8 cellular contexts compared by ENCODE assay signal in genomic region chr2:60548844-60549243, GRCh38. TPM values are rescaled to one million over a fixed set of nuclear protein-coding genes. Genes with fewer than 3 reads are reported as not detected.
DNase-seq lines count a peak whose midpoint lies in the region; FAIRE-seq and TF ChIP-seq lines count a peak whose summit lies in the region.

No MANE protein-coding gene starts in this region.

- TF ChIP-seq EP300 in stomach (IDR thresholded peaks at IDR 0.05) = no peak

- no peak for TF ChIP-seq CTCF in stomach (IDR thresholded peaks at IDR 0.05)

- H3K27ac Mint-ChIP-seq in activated CD4-positive, alpha-beta T cell treated with anti-CD3 and anti-CD28 coated beads, Interleukin-2, amount 10 ng/mL, durations not matched to agents 24 days and 14 days = no peak overlapping the region
- H3K27ac Mint-ChIP-seq in activated CD4-positive, alpha-beta memory T cell treated with anti-CD3 and anti-CD28 coated beads, Interleukin-2, amount 10 ng/mL, durations not matched to agents 7 days and 5 days = no peak overlapping the region

- no peaks in the 10 kb centered on the region for H3K27me3 ChIP-seq in iPS-15b (ENCODE audit: control insufficient read depth, insufficient read depth, low read length)
- peaks cover 6 to 75% (median 46%) of the 10 kb centered on the region in 3 donors for H3K27me3 ChIP-seq in stomach

- H3K27me3 Mint-ChIP-seq in activated CD4-positive, alpha-beta T cell treated with anti-CD3 and anti-CD28 coated beads, Interleukin-2, amount 10 ng/mL, durations not matched to agents 24 days and 14 days = peaks cover 72% of the 10 kb centered on the region
- peaks cover 79% of the 10 kb centered on the region for H3K27me3 Mint-ChIP-seq in activated CD4-positive, alpha-beta memory T cell treated with anti-CD3 and anti-CD28 coated beads, Interleukin-2, amount 10 ng/mL, durations not matched to agents 7 days and 5 days

- intact Hi-C loops in activated CD4-positive, alpha-beta T cell treated with anti-CD3 and anti-CD28 coated beads, Interleukin-2, amount 10 ng/mL, durations not matched to agents 24 days and 14 days (cut with micrococcal nuclease) = loop anchor here (1.0 kb wide), 1 partner anchor 8 kb away; no protein-coding TSS in a partner anchor
- intact Hi-C loops in stomach (cut with DNase I; ENCODE audit: low total_unique reads) = no loop called here

- H3K36me3 ChIP-seq in iPS-15b (ENCODE audit: control insufficient read depth, insufficient read depth, low read length) (peaks cover 13% of the 10 kb centered on the region), stomach (no peaks in the 10 kb centered on the region)

- FAIRE-seq in HTR-8/SVneo (lab: Jason Lieb, UNC) = no peak

- H3K4me3 ChIP-seq in iPS-15b (ENCODE audit: low read depth, low read length) (peak overlapping the region; percentile 88), stomach (peak overlapping the region; percentile 65 to 90 (median 82))

- no peak for TF ChIP-seq POLR2A in stomach (IDR thresholded peaks at IDR 0.05)

- H3K9me3 ChIP-seq in iPS-15b (ENCODE audit: control insufficient read depth, insufficient read depth, low read length) (no peaks in the 10 kb centered on the region), stomach (no peaks in the 10 kb centered on the region)

- H3K27ac ChIP-seq in stomach = peak overlapping the region in 4 of 5 donors; percentile 75 to 88 (median 84)

- no peaks in the 10 kb centered on the region for H3K9me3 Mint-ChIP-seq in activated CD4-positive, alpha-beta T cell treated with anti-CD3 and anti-CD28 coated beads, Interleukin-2, amount 10 ng/mL, durations not matched to agents 24 days and 14 days
- no peaks in the 10 kb centered on the region for H3K9me3 Mint-ChIP-seq in activated CD4-positive, alpha-beta memory T cell treated with anti-CD3 and anti-CD28 coated beads, Interleukin-2, amount 10 ng/mL, durations not matched to agents 7 days and 5 days

- H3K4me3 Mint-ChIP-seq in activated CD4-positive, alpha-beta T cell treated with anti-CD3 and anti-CD28 coated beads, Interleukin-2, amount 10 ng/mL, durations not matched to agents 24 days and 14 days = peak overlapping the region; percentile 68
- peak overlapping the region; percentile 21 for H3K4me3 Mint-ChIP-seq in activated CD4-positive, alpha-beta memory T cell treated with anti-CD3 and anti-CD28 coated beads, Interleukin-2, amount 10 ng/mL, durations not matched to agents 7 days and 5 days

- no peak for DNase-seq in activated CD4-positive, alpha-beta T cell treated with anti-CD3 and anti-CD28 coated beads, Interleukin-2, amount 10 ng/mL, durations not matched to agents 24 days and 14 days
- no peak for DNase-seq in activated CD4-positive, alpha-beta T cell treated with anti-CD3 and anti-CD28 coated beads for 1 hour
- no peak for DNase-seq in activated CD4-positive, alpha-beta memory T cell treated with anti-CD3 and anti-CD28 coated beads, Interleukin-2, amount 10 ng/mL, durations not matched to agents 7 days and 5 days
- DNase-seq in stomach (no peak), HTR-8/SVneo (ENCODE audit: insufficient read length, low spot score) (no peak), germinal center (ENCODE audit: low spot score) (no peak), HuH-7 (ENCODE audit: low spot score) (no peak)

- CTCF ChIA-PET in activated CD4-positive, alpha-beta memory T cell treated with anti-CD3 and anti-CD28 coated beads, Interleukin-2, amount 10 ng/mL, durations not matched to agents 7 days and 5 days (lab: Charles Lee) = no interaction called here

- peaks cover 2% of the 10 kb centered on the region for H3K36me3 Mint-ChIP-seq in activated CD4-positive, alpha-beta T cell treated with anti-CD3 and anti-CD28 coated beads, Interleukin-2, amount 10 ng/mL, durations not matched to agents 24 days and 14 days (ENCODE audit: low read depth)
- peaks cover 2% of the 10 kb centered on the region for H3K36me3 Mint-ChIP-seq in activated CD4-positive, alpha-beta memory T cell treated with anti-CD3 and anti-CD28 coated beads, Interleukin-2, amount 10 ng/mL, durations not matched to agents 7 days and 5 days (ENCODE audit: low read depth)

- peaks cover 16% of the 10 kb centered on the region for H3K4me1 Mint-ChIP-seq in activated CD4-positive, alpha-beta T cell treated with anti-CD3 and anti-CD28 coated beads, Interleukin-2, amount 10 ng/mL, durations not matched to agents 24 days and 14 days
- H3K4me1 Mint-ChIP-seq in activated CD4-positive, alpha-beta memory T cell treated with anti-CD3 and anti-CD28 coated beads, Interleukin-2, amount 10 ng/mL, durations not matched to agents 7 days and 5 days = peaks cover 27% of the 10 kb centered on the region

- H3K9ac ChIP-seq in iPS-15b (ENCODE audit: low read depth, low read length) = peak overlapping the region; percentile 74

- H3K4me1 ChIP-seq in iPS-15b (ENCODE audit: control insufficient read depth, insufficient read depth, low read length) (peaks cover 17% of the 10 kb centered on the region), stomach (peaks cover 28 to 79% (median 56%) of the 10 kb centered on the region in 4 donors)

- POLR2A ChIA-PET in activated CD4-positive, alpha-beta memory T cell treated with anti-CD3 and anti-CD28 coated beads, Interleukin-2, amount 10 ng/mL, durations not matched to agents 7 days and 5 days (lab: Charles Lee) = no interaction called here

- WGBS in stomach, 5 donors = 25 to 38% (median 31%) methylated on average over 9 of the region's 9 CpGs

RNA-seq across cellular contexts. Expression of gene BCL11A, which starts 4.6 kb away (rescaled TPM):
- total RNA-seq in activated CD4-positive, alpha-beta T cell treated with anti-CD3 and anti-CD28 coated beads, Interleukin-2, amount 10 ng/mL, durations not matched to agents 24 days and 14 days = not detected in 2 replicates
- not detected for total RNA-seq in activated CD4-positive, alpha-beta memory T cell treated with anti-CD3 and anti-CD28 coated beads, Interleukin-2, amount 10 ng/mL, durations not matched to agents 7 days and 5 days
- total RNA-seq in stomach = 10 to 100 TPM in 4 of 5 donors, 1 to 10 TPM in 1; 6.8 to 27.4 (median 18.0) TPM
- polyA plus RNA-seq in stomach = 10 to 100 TPM in 1 of 3 donors, 1 to 10 TPM in 2; 1.2 to 15.2 (median 4.2) TPM
